ENCODE assay signal across 27 cellular contexts in genomic region chr7:71050492-71050891, GRCh38.
"Had no signal": no experiment of that assay in that cellular context is flagged by ENCODE, and none has a peak within 500 bp of the region (broad histone marks: within the 10 kb centered on the region; RNA-seq: fewer than 3 reads in every experiment).

No MANE protein-coding gene starts in this region.

- ATAC-seq: stimulated activated effector memory CD8-positive, alpha-beta T cell treated with anti-CD3 and anti-CD28 coated beads, Interleukin-12 subunit alpha, Interleukin-12 subunit beta, amount 100 ng/mL, for 72 hours; stimulated activated memory B cell treated with anti-CD40 and anti-IgM and Interleukin-4, amounts not matched to agents 10 μg/mL and 1 μg/mL and 100 μg/mL, for 72 hours; stimulated activated naive B cell treated with anti-CD40 and anti-IgM and Interleukin-4, amounts not matched to agents 10 μg/mL and 1 μg/mL and 100 μg/mL, for 72 hours; stimulated activated naive CD8-positive, alpha-beta T cell treated with anti-CD3 and anti-CD28 coated beads, Interleukin-15, amount 100 ng/mL, for 72 hours; stimulated activated naive CD8-positive, alpha-beta T cell treated with anti-CD3 and anti-CD28 coated beads, Interleukin-15, Interleukin-2, amounts not matched to agents 100 U/mL and 50 U/mL, for 24 hours had no signal

- H3K4me3 ChIP-seq: stomach, suprapubic skin, testis, thoracic aorta, thyroid gland, tibial artery, tibial nerve, transverse colon, upper lobe of left lung, upper lobe of right lung, uterus, vagina had no signal

- H3K27ac ChIP-seq: stomach, suprapubic skin, testis, thoracic aorta, thyroid gland, tibial artery, tibial nerve, transverse colon, upper lobe of left lung, upper lobe of right lung, uterus, vagina had no signal

- H3K4me1 ChIP-seq: stomach, suprapubic skin, testis, thyroid gland, tibial artery, tibial nerve, transverse colon, upper lobe of left lung, upper lobe of right lung, uterus, vagina had no signal

- H3K9me3 ChIP-seq: testis, thyroid gland had no signal

- FAIRE-seq: urothelium cell line had no signal

- H3K36me3 ChIP-seq: stomach, suprapubic skin, thoracic aorta, thyroid gland, tibial artery, tibial nerve, transverse colon, upper lobe of left lung, upper lobe of right lung, uterus, vagina had no signal

- DNase-seq: stimulated activated CD4-positive, alpha-beta T cell treated with anti-CD3 and anti-CD28 coated beads, Interleukin-2, amount 100 ng/mL, for 48 hours; stimulated activated CD4-positive, alpha-beta T cell treated with anti-CD3 and anti-CD28 coated beads, Interleukin-4, amount 100 ng/mL, for 1 hour; stimulated activated CD4-positive, alpha-beta T cell treated with anti-CD3 and anti-CD28 coated beads, Interleukin-4, amount 100 ng/mL, for 24 hours; stimulated activated CD4-positive, alpha-beta T cell treated with anti-CD3 and anti-CD28 coated beads, Interleukin-4, amount 100 ng/mL, for 4 hours; stimulated activated CD8-positive, alpha-beta memory T cell treated with anti-CD3 and anti-CD28 coated beads, Interleukin-4, amount 100 ng/mL, for 48 hours; stimulated activated naive B cell treated with anti-CD40 and anti-IgM and Interleukin-4, amounts not matched to agents 10 μg/mL and 1 μg/mL and 100 μg/mL, for 72 hours; stimulated activated naive CD4-positive, alpha-beta T cell; stimulated activated naive CD4-positive, alpha-beta T cell treated with Interleukin-2 at 50 U/mL for 16 hours; stimulated activated naive CD8-positive, alpha-beta T cell treated with anti-CD3 and anti-CD28 coated beads, Interleukin-15, amount 100 ng/mL, for 72 hours; stimulated activated naive CD8-positive, alpha-beta T cell treated with anti-CD3 and anti-CD28 coated beads, Interleukin-15, Interleukin-2, amounts not matched to agents 100 U/mL and 50 U/mL, for 24 hours; stomach; substantia nigra; testis; thyroid gland; tibial artery; transverse colon; trophoblast cell; upper lobe of left lung; upper lobe of right lung; uterus had no signal

- H3K27me3 ChIP-seq: stomach, suprapubic skin, testis, thyroid gland, tibial artery, tibial nerve, transverse colon, upper lobe of left lung, upper lobe of right lung, uterus, vagina had no signal
